Comparison of ENCODE assay signal across 30 cellular contexts in genomic region chr10:26220901-26221300, GRCh38. TPM values are rescaled to one million over a fixed set of nuclear protein-coding genes. Genes with fewer than 3 reads are reported as not detected.
"Had no signal": no experiment of that assay in that cellular context is flagged by ENCODE, and none has a peak within 500 bp of the region (broad histone marks: within the 10 kb centered on the region; RNA-seq: fewer than 3 reads in every experiment).

No MANE protein-coding gene starts in this region.

- ATAC-seq: effector memory CD8-positive, alpha-beta T cell; esophagus mucosa; gastrocnemius medialis; heart right ventricle; left cardiac atrium; left lung; left ventricle myocardium superior; lower lobe of right lung; mucosa of descending colon had no signal

- H3K4me3 Mint-ChIP-seq: dendritic cell treated with granulocyte-macrophage colony-stimulating factor and Interleukin-4, amounts not matched to agents 40 ng/mL and 50 ng/mL, for 4 days; effector memory CD8-positive, alpha-beta T cell; mesothelial cell of epicardium; naive B cell had no signal

- H3K36me3 Mint-ChIP-seq: mesothelial cell of epicardium, naive B cell had no signal

- H3K9me3 Mint-ChIP-seq: dendritic cell treated with granulocyte-macrophage colony-stimulating factor and Interleukin-4, amounts not matched to agents 40 ng/mL and 50 ng/mL, for 4 days; effector memory CD8-positive, alpha-beta T cell; mesothelial cell of epicardium had no signal

- H3K36me3 ChIP-seq: colonic mucosa, esophagus squamous epithelium, gastrocnemius medialis, heart right ventricle, left lung, lower lobe of right lung had no signal

- H3K27ac Mint-ChIP-seq: dendritic cell treated with granulocyte-macrophage colony-stimulating factor and Interleukin-4, amounts not matched to agents 40 ng/mL and 50 ng/mL, for 4 days; effector memory CD8-positive, alpha-beta T cell; mesothelial cell of epicardium; naive B cell had no signal

- H3K9me3 ChIP-seq: colonic mucosa, esophagus squamous epithelium, gastrocnemius medialis, heart right ventricle, left lung, lower lobe of right lung, mucosa of descending colon had no signal

- H3K4me1 ChIP-seq: colonic mucosa, gastrocnemius medialis had no signal

- DNase-seq: colonic mucosa; cortex of kidney; effector CD8-positive, alpha-beta T cell; effector memory CD8-positive, alpha-beta T cell; erythroblast; esophagus squamous epithelium; foreskin fibroblast; foreskin melanocyte; gastrocnemius medialis; glutamatergic neuron; heart right ventricle; hippocampal formation; left cardiac atrium; left lung; left ventricle myocardium superior; lower lobe of right lung; mesenchymal stem cell; mucosa of descending colon; naive B cell had no signal

- H3K27ac ChIP-seq: colonic mucosa, epithelial cell of prostate, esophagus squamous epithelium, gastrocnemius medialis, heart right ventricle, left lung, lower lobe of right lung had no signal

- H3K4me3 ChIP-seq: colonic mucosa, esophagus squamous epithelium, gastrocnemius medialis, heart right ventricle, left lung, lower lobe of right lung, mucosa of descending colon had no signal

RNA-seq across cellular contexts. Expression of gene GAD2, which starts 4.3 kb away (rescaled TPM):
- total RNA-seq: colonic mucosa, dermis microvascular lymphatic vessel endothelial cell, esophagus mucosa, esophagus squamous epithelium, gastrocnemius medialis, glomerular endothelial cell, heart right ventricle, kidney epithelial cell, left cardiac atrium, left lung, left ventricle myocardium superior, lower lobe of right lung, lung microvascular endothelial cell, mesenteric fat pad, mesothelial cell of epicardium, mucosa of descending colon, myocyte had no signal
- polyA plus RNA-seq: heart right ventricle, keratinocyte had no signal
